Comparison of ENCODE assay signal across 14 cellular contexts in the genomic region with DNA sequence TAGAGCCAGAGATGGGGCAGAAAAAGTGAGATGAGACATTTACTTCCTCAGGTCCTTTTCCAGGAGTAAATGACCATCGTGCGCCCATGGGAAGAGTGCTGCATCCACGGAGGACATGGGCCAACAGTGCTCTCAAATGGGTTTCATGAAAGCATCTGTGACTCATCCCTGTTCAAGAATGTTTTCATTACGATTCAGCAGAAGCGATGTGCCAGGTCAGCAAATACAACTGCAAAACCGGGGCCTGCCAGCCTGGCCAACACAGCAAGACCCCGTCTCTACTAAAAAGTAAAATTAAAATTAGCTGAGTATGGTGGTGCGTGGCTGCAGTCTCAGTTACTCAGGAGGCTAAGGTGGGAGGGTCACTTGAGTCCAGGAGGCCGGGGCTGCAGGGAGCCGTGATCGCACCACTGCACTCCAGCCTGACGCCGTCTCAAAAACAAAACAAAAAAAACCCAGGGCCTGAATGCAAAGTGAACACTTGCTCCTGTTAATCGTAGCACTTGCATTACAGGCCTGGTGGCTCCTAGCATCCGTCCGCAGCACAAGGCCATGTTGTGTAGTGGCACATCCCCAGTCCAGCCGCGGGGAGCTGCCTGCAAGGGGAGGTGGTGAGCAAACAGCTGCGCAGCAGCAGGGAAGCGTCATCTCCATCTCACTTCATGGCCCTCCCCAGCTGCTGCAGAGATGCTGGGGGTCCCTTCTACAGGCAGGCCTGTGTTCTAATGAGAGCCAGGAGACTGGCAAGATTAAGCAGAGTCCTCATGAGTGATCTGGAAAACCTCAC.
A peak's percentile ranks its signal among the peaks of the same experiment; 100 is the strongest.
DNase-seq lines count a peak whose midpoint lies in the region; ATAC-seq, FAIRE-seq and TF ChIP-seq lines count a peak whose summit lies in the region.
"Had no signal": no experiment of that assay in that cellular context is flagged by ENCODE, and none has a peak within 500 bp of the region (broad histone marks: within the 10 kb centered on the region; RNA-seq: fewer than 3 reads in every experiment).

No MANE protein-coding gene starts in this region.

- H3K36me3 ChIP-seq in lower lobe of right lung (no peaks in the 10 kb centered on the region), small intestine (ENCODE audit: control insufficient read depth in 2 of 2, insufficient read depth in 2 of 2, low read length in 2 of 2) (no peaks in the 10 kb centered on the region)
- H3K36me3 ChIP-seq: neural progenitor cell, tibial artery had no signal

- TF ChIP-seq CTCF in brain (conservative IDR thresholded peaks at IDR 0.05), result no peak
- no peak for TF ChIP-seq CTCF in lower lobe of right lung (IDR thresholded peaks at IDR 0.05)
- no peak for TF ChIP-seq CTCF in GM13976 (IDR thresholded peaks at IDR 0.05; ENCODE audit: borderline replicate concordance, control extremely low read depth, extremely low read depth, insufficient read depth, missing control alignments)

- intact Hi-C loops in lower lobe of right lung (cut with DNase I), result no loop called here

- FAIRE-seq in small intestine (lab: Jason Lieb, UNC), result no peak

- DNase-seq in A172 (ENCODE audit: low spot score) (peak; percentile 33), HS-5 (ENCODE audit: low read depth) (peak; percentile 14), lower lobe of right lung (no peak), GM13976 (ENCODE audit: low spot score) (no peak), small intestine (no peak)
- DNase-seq: activated CD4-positive, alpha-beta T cell treated with anti-CD3 and anti-CD28 coated beads for 4 hours; NCI-H2171; stimulated activated CD4-positive, alpha-beta T cell treated with anti-CD3 and anti-CD28 coated beads, Interleukin-4, amount 100 ng/mL, for 4 hours; tibial artery had no signal

- WGBS in small intestine, 3 donors, result 74 to 88% (median 88%) methylated on average over 20 of the region's 20 CpGs

- H3K27ac Mint-ChIP-seq in brain, result peak overlapping the region in 3 of 5 experiments; percentile 49 to 92 (median 52)
- H3K27ac Mint-ChIP-seq: activated naive CD4-positive, alpha-beta T cell treated with anti-CD3 and anti-CD28 coated beads, Interleukin-2, amount 10 ng/mL, durations not matched to agents 7 days and 5 days; neural progenitor cell had no signal

- in situ Hi-C loops in GM13976 (cut with MboI; ENCODE audit: low sequenced_read_pairs, unreplicated experiment), result no loop called here

- peaks cover 0 to 8% (median 0%) of the 10 kb centered on the region in 5 experiments for H3K9me3 Mint-ChIP-seq in brain
- H3K9me3 Mint-ChIP-seq: activated naive CD4-positive, alpha-beta T cell treated with anti-CD3 and anti-CD28 coated beads, Interleukin-2, amount 10 ng/mL, durations not matched to agents 7 days and 5 days; neural progenitor cell had no signal

- H3K27ac ChIP-seq in lower lobe of right lung (peak overlapping the region; percentile 80), small intestine (ENCODE audit: low read depth in 1 of 2, low read length in 1 of 2) (no peak overlapping the region)
- H3K27ac ChIP-seq: neural progenitor cell, tibial artery had no signal

- H3K4me3 ChIP-seq in lower lobe of right lung (no peak overlapping the region), small intestine (ENCODE audit: low read depth in 1 of 2, low read length in 2 of 2) (no peak overlapping the region)
- H3K4me3 ChIP-seq: neural progenitor cell, tibial artery had no signal

- H3K4me1 Mint-ChIP-seq in brain, result peaks cover 43% of the 10 kb centered on the region

- H3K27me3 ChIP-seq in lower lobe of right lung (ENCODE audit: low read depth) (no peaks in the 10 kb centered on the region), small intestine (ENCODE audit: control insufficient read depth in 2 of 2, insufficient read depth in 2 of 2, low read length in 2 of 2) (no peaks in the 10 kb centered on the region)
- H3K27me3 ChIP-seq: neural progenitor cell had no signal

- no peak overlapping the region for H3K4me3 Mint-ChIP-seq in brain
- H3K4me3 Mint-ChIP-seq: activated naive CD4-positive, alpha-beta T cell treated with anti-CD3 and anti-CD28 coated beads, Interleukin-2, amount 10 ng/mL, durations not matched to agents 7 days and 5 days; neural progenitor cell had no signal

- H3K9me3 ChIP-seq in lower lobe of right lung (no peaks in the 10 kb centered on the region), small intestine (ENCODE audit: control insufficient read depth, low read depth) (no peaks in the 10 kb centered on the region)
- H3K9me3 ChIP-seq: tibial artery had no signal

- ATAC-seq in lower lobe of right lung (no peak), HG02763 (IDR thresholded peaks at IDR 0.05; ENCODE audit: unreplicated experiment) (no peak), GM19452 (IDR thresholded peaks at IDR 0.05; ENCODE audit: unreplicated experiment) (no peak)

- peaks cover 42% of the 10 kb centered on the region for H3K4me1 ChIP-seq in lower lobe of right lung
- no peaks in the 10 kb centered on the region for H3K4me1 ChIP-seq in small intestine (ENCODE audit: control insufficient read depth in 2 of 2, insufficient read depth in 1 of 2, low read depth in 1 of 2, low read length in 1 of 2)

- no peaks in the 10 kb centered on the region for H3K36me3 Mint-ChIP-seq in brain
- H3K36me3 Mint-ChIP-seq: activated naive CD4-positive, alpha-beta T cell treated with anti-CD3 and anti-CD28 coated beads, Interleukin-2, amount 10 ng/mL, durations not matched to agents 7 days and 5 days; neural progenitor cell had no signal

- peaks cover 4% of the 10 kb centered on the region for H3K27me3 Mint-ChIP-seq in brain

Comparison
In these comparisons a context has a peak if more than half of its experiments do, and no peak if none do; other contexts are left out.
1. DNase-seq: peak in A172 (single experiment) and HS-5 (single experiment); none in lower lobe of right lung (single experiment), GM13976 (single experiment) and small intestine (single experiment).